In the genomic region with DNA sequence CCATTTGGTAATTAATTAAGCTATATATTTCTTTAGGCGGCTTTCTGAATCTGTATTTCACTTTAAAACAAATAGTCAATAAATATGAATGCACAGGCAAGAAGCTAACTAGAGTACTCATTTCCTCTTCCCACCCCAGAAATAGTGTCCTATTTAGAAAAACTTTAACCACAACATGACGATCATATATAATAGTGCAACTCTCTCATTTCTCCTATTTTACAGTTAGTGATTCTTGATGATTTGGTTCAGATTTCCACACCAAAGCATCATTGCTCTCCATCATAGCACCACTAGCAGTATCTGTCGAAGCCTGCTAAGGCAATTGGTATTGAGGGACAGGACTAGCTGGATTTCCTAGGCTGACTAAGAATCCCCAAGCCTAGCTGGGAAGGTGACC, we compare ENCODE assay signal across 13 cellular contexts.
A peak's percentile ranks its signal among the peaks of the same experiment; 100 is the strongest.
DNase-seq lines count a peak whose midpoint lies in the region; ATAC-seq, FAIRE-seq and TF ChIP-seq lines count a peak whose summit lies in the region.
"Had no signal": no experiment of that assay in that cellular context is flagged by ENCODE, and none has a peak within 500 bp of the region (broad histone marks: within the 10 kb centered on the region; RNA-seq: fewer than 3 reads in every experiment).

No MANE protein-coding gene starts in this region.

- no peak overlapping the region for H3K27ac ChIP-seq in kidney (ENCODE audit: low read depth in 2 of 2, low read length in 2 of 2)
- no peak overlapping the region for H3K27ac ChIP-seq in heart right ventricle
- H3K27ac ChIP-seq: neural progenitor cell had no signal

- FAIRE-seq in kidney (lab: Jason Lieb, UNC) = no peak

- H3K4me1 ChIP-seq in kidney (ENCODE audit: control insufficient read depth in 1 of 2, insufficient read depth in 1 of 2, low read depth in 1 of 2, low read length in 2 of 2) = no peaks in the 10 kb centered on the region
- H3K4me1 ChIP-seq in heart right ventricle = no peaks in the 10 kb centered on the region
- H3K4me1 ChIP-seq: BE2C, neural progenitor cell had no signal

- WGBS in heart right ventricle, 2 donors = 82 to 91% methylated on average over 3 of the region's 3 CpGs

- H3K36me3 ChIP-seq in kidney (ENCODE audit: control insufficient read depth in 1 of 2, insufficient read depth in 2 of 2, low read length in 2 of 2) = no peaks in the 10 kb centered on the region
- no peaks in the 10 kb centered on the region for H3K36me3 ChIP-seq in heart right ventricle
- H3K36me3 ChIP-seq: BE2C, neural progenitor cell had no signal

- H3K9me3 ChIP-seq in kidney (ENCODE audit: control insufficient read depth in 1 of 2, low read length in 2 of 2) (no peaks in the 10 kb centered on the region), heart right ventricle (peaks cover 0 to 25% (median 0%) of the 10 kb centered on the region in 11 donors)
- H3K9me3 ChIP-seq: BE2C had no signal

- H3K27me3 ChIP-seq in heart right ventricle = no peaks in the 10 kb centered on the region
- H3K27me3 ChIP-seq: BE2C, neural progenitor cell had no signal

- DNase-seq in NOMO-1 (lab: John Stamatoyannopoulos, UW; ENCODE audit: unreplicated experiment in 2 of 2) (peak; percentile 13 to 73), NCI-H226 (no peak), kidney (no peak), heart right ventricle (no peak), COLO668 (lab: John Stamatoyannopoulos, UW; ENCODE audit: unreplicated experiment) (no peak)
- DNase-seq: activated CD4-positive, alpha-beta memory T cell treated with anti-CD3 and anti-CD28 coated beads, Interleukin-2, amount 10 ng/mL, durations not matched to agents 7 days and 5 days; activated naive CD4-positive, alpha-beta T cell treated with anti-CD3 and anti-CD28 coated beads, Interleukin-2, amount 10 ng/mL, durations not matched to agents 7 days and 5 days; BE2C; GDM1 had no signal

- intact Hi-C loops in kidney (cut with DNase I) (no loop called here), heart right ventricle (cut with DNase I) (no loop called here)

- ATAC-seq in GM18508 (IDR thresholded peaks at IDR 0.05; ENCODE audit: insufficient read depth, unreplicated experiment) (peak; percentile 96), GM21381 (IDR thresholded peaks at IDR 0.05; ENCODE audit: unreplicated experiment) (peak; percentile 95), HG02973 (IDR thresholded peaks at IDR 0.05; ENCODE audit: unreplicated experiment) (peak; percentile 92), heart right ventricle (no peak)

- H3K9ac ChIP-seq in kidney (ENCODE audit: low read length in 2 of 2) = no peak overlapping the region
- H3K9ac ChIP-seq: neural progenitor cell had no signal

- no peak for TF ChIP-seq CTCF in kidney (IDR thresholded peaks at IDR 0.05; ENCODE audit: borderline replicate concordance, extremely low read depth, insufficient read depth)
- TF ChIP-seq CTCF in heart right ventricle (IDR thresholded peaks at IDR 0.05) = no peak

- H3K4me3 ChIP-seq in kidney (ENCODE audit: low read length in 2 of 2) (no peak overlapping the region), heart right ventricle (no peak overlapping the region)
- H3K4me3 ChIP-seq: neural progenitor cell had no signal

Comparison
In these comparisons a context has a peak if more than half of its experiments do, and no peak if none do; other contexts are left out.
1. ATAC-seq: peak in GM18508 (single experiment), GM21381 (single experiment) and HG02973 (single experiment); none in heart right ventricle (0 of 8).
2. DNase-seq: peak in NOMO-1 (2 of 2); none in NCI-H226 (single experiment), kidney (single experiment), heart right ventricle (0 of 2) and COLO668 (single experiment).